In genomic region chr3:50316657-50317242, GRCh38 we compare ENCODE assay signal across 8 cellular contexts. TPM values are rescaled to one million over a fixed set of nuclear protein-coding genes. Genes with fewer than 3 reads are reported as not detected.
A peak's percentile ranks its signal among the peaks of the same experiment; 100 is the strongest.
DNase-seq lines count a peak whose midpoint lies in the region; ATAC-seq and TF ChIP-seq lines count a peak whose summit lies in the region.

No MANE protein-coding gene starts in this region.

- no peaks in the 10 kb centered on the region for H3K9me3 Mint-ChIP-seq in activated naive CD8-positive, alpha-beta T cell treated with anti-CD3 and anti-CD28 coated beads, Interleukin-2, amount 10 ng/mL, durations not matched to agents 7 days and 5 days

- BruUV-seq in PC-3 (replicated peaks; lab: Mats Ljungman, UMichigan), result no TSS peak

- intact Hi-C loops in PC-3 (cut with micrococcal nuclease) (loop anchor here (1.0 kb wide), 1 partner anchor 17 kb away; the partner anchor contains the start of genes HYAL3 and NAA80), mucosa of descending colon (cut with DNase I, micrococcal nuclease) (no loop called here), vagina (cut with DNase I) (no loop called here)

- in situ Hi-C loops in GM23248 (cut with MboI), result no loop called here
- in situ Hi-C loops in HAP-1 (cut with MboI; ENCODE audit: low sequenced_read_pairs), result no loop called here

- H3K4me1 ChIP-seq in PC-3 (ENCODE audit: insufficient read depth, low read length) (peaks cover 48% of the 10 kb centered on the region), mucosa of descending colon (ENCODE audit: low read depth) (peaks cover 48% of the 10 kb centered on the region), vagina (peaks cover 69% of the 10 kb centered on the region), GM23248 (ENCODE audit: insufficient read depth) (peaks cover 6% of the 10 kb centered on the region; the same call in 1 of the 2 replicates), HAP-1 (peaks cover 7% of the 10 kb centered on the region)

- H3K9me3 ChIP-seq in PC-3 (ENCODE audit: low read length), result no peaks in the 10 kb centered on the region
- no peaks in the 10 kb centered on the region for H3K9me3 ChIP-seq in mucosa of descending colon
- H3K9me3 ChIP-seq in vagina, result no peaks in the 10 kb centered on the region
- H3K9me3 ChIP-seq in GM23248 (ENCODE audit: low read depth), result no peaks in the 10 kb centered on the region
- H3K9me3 ChIP-seq in HAP-1, result no peaks in the 10 kb centered on the region

- H3K4me3 Mint-ChIP-seq in activated naive CD8-positive, alpha-beta T cell treated with anti-CD3 and anti-CD28 coated beads, Interleukin-2, amount 10 ng/mL, durations not matched to agents 7 days and 5 days, result peak overlapping the region; percentile 76

- POLR2A ChIA-PET in PC-3 (lab: Charles Lee; ENCODE audit: unreplicated experiment), result interaction anchor here (0.5 to 1.4 kb wide), 3 partner anchors 11 to 25 kb away, joined by 3 to 4 read pairs (median 4); partner anchors contain the start of genes HYAL3, IFRD2, NAA80 and TUSC2
- POLR2A ChIA-PET in activated naive CD8-positive, alpha-beta T cell treated with anti-CD3 and anti-CD28 coated beads, Interleukin-2, amount 10 ng/mL, durations not matched to agents 7 days and 5 days (lab: Charles Lee), result interaction anchor here (0.8 to 3.5 kb wide), 8 partner anchors 11 to 295 kb away, joined by 3 to 17 read pairs (median 3); partner anchors contain the start of genes CISH, CYB561D2, HYAL3 and IFRD2

- H3F3A ChIP-seq in PC-3 (ENCODE audit: low read length, unreplicated experiment), result peaks cover 13% of the 10 kb centered on the region
- H3F3A ChIP-seq in GM23248 (ENCODE audit: insufficient read depth), result peaks cover 14% of the 10 kb centered on the region; the same call in 1 of the 2 replicates

- 93 to 94% methylated on average over 9 of the region's 9 CpGs for WGBS in GM23248 (ENCODE audit: low coverage in 1 of 2, low lambda C conversion rate in 2 of 2, missing lambda C conversion rate in 2 of 2), 2 experiments

- no peak for TF ChIP-seq POLR2A in vagina (IDR thresholded peaks at IDR 0.05)

- DNase-seq in COLO668 (lab: John Stamatoyannopoulos, UW; ENCODE audit: unreplicated experiment), result peak; percentile 32
- peak; percentile 98 for DNase-seq in PC-3
- peak; percentile 68 for DNase-seq in activated naive CD8-positive, alpha-beta T cell treated with anti-CD3 and anti-CD28 coated beads, Interleukin-2, amount 10 ng/mL, durations not matched to agents 7 days and 5 days
- DNase-seq in mucosa of descending colon, result peak; percentile 87 to 93 (median 90)
- no peak for DNase-seq in vagina (ENCODE audit: extremely low spot score in 2 of 2)
- no peak for DNase-seq in GM23248
- DNase-seq in HAP-1 (ENCODE audit: low spot score in 2 of 2), result no peak

- H3K4me2 ChIP-seq in PC-3 (ENCODE audit: low read length) (peak overlapping the region; percentile 88), GM23248 (ENCODE audit: unreplicated experiment) (no peak overlapping the region)

- peaks cover 6% of the 10 kb centered on the region for H3K36me3 Mint-ChIP-seq in activated naive CD8-positive, alpha-beta T cell treated with anti-CD3 and anti-CD28 coated beads, Interleukin-2, amount 10 ng/mL, durations not matched to agents 7 days and 5 days

- peak overlapping the region; percentile 57 for H3K4me3 ChIP-seq in PC-3 (ENCODE audit: low read length)
- H3K4me3 ChIP-seq in mucosa of descending colon, result no peak overlapping the region
- H3K4me3 ChIP-seq in vagina, result no peak overlapping the region
- H3K4me3 ChIP-seq in GM23248, result no peak overlapping the region
- no peak overlapping the region for H3K4me3 ChIP-seq in HAP-1

- H3K9me2 ChIP-seq in PC-3 (replicated peaks; ENCODE audit: low read length) (no peaks in the 10 kb centered on the region), GM23248 (ENCODE audit: insufficient read depth) (no peaks in the 10 kb centered on the region)

- CTCF ChIA-PET in PC-3 (lab: Charles Lee), result interaction anchor here (0.6 kb wide), 1 partner anchor 12 kb away, joined by 3 read pairs; no protein-coding TSS in a partner anchor

- H3K9ac ChIP-seq in PC-3 (ENCODE audit: low read length) (peak overlapping the region; percentile 60), GM23248 (no peak overlapping the region)

- H3K27ac ChIP-seq in PC-3 (ENCODE audit: low read length) (peak overlapping the region; percentile 92), vagina (peak overlapping the region; percentile 74), GM23248 (no peak overlapping the region)

- peaks cover 24% of the 10 kb centered on the region for H3K4me1 Mint-ChIP-seq in activated naive CD8-positive, alpha-beta T cell treated with anti-CD3 and anti-CD28 coated beads, Interleukin-2, amount 10 ng/mL, durations not matched to agents 7 days and 5 days

- H3K27me3 Mint-ChIP-seq in activated naive CD8-positive, alpha-beta T cell treated with anti-CD3 and anti-CD28 coated beads, Interleukin-2, amount 10 ng/mL, durations not matched to agents 7 days and 5 days, result no peaks in the 10 kb centered on the region

- H4K20me1 ChIP-seq in PC-3 (ENCODE audit: low read length), result no peaks in the 10 kb centered on the region
- H4K20me1 ChIP-seq in GM23248 (ENCODE audit: insufficient read depth), result no peaks in the 10 kb centered on the region

- H3K27me3 ChIP-seq in PC-3 (ENCODE audit: low read length) (no peaks in the 10 kb centered on the region), vagina (no peaks in the 10 kb centered on the region), GM23248 (replicated peaks; ENCODE audit: insufficient read depth) (no peaks in the 10 kb centered on the region), HAP-1 (ENCODE audit: low read depth) (no peaks in the 10 kb centered on the region)

- peaks cover 35% of the 10 kb centered on the region for H3K79me2 ChIP-seq in PC-3 (ENCODE audit: low read length)
- H3K79me2 ChIP-seq in GM23248 (ENCODE audit: insufficient read depth), result peaks cover 27% of the 10 kb centered on the region

- ATAC-seq in PC-3 (peak; percentile 79), mucosa of descending colon (peak; percentile 77), HG03139 (IDR thresholded peaks at IDR 0.05; ENCODE audit: unreplicated experiment) (no peak)
- peak; percentile 70 for ATAC-seq in activated naive CD8-positive, alpha-beta T cell treated with anti-CD3 and anti-CD28 coated beads, Interleukin-2, amount 10 ng/mL, durations not matched to agents 7 days and 5 days (ENCODE audit: low read depth)

- TF ChIP-seq CTCF in PC-3 (conservative IDR thresholded peaks at IDR 0.05; ENCODE audit: low read depth, low read length) (no peak), mucosa of descending colon (IDR thresholded peaks at IDR 0.05) (no peak), vagina (IDR thresholded peaks at IDR 0.05) (no peak)

- H2AFZ ChIP-seq in PC-3 (ENCODE audit: low read length) (no peak overlapping the region), GM23248 (no peak overlapping the region)

- H3K36me3 ChIP-seq in PC-3 (ENCODE audit: low read depth, low read length) (peaks cover 6% of the 10 kb centered on the region), mucosa of descending colon (ENCODE audit: low read depth) (no peaks in the 10 kb centered on the region), vagina (peaks cover 0 to 12% of the 10 kb centered on the region in 2 donors), GM23248 (ENCODE audit: low read depth) (no peaks in the 10 kb centered on the region), HAP-1 (replicated peaks) (peaks cover 33% of the 10 kb centered on the region)

- peak overlapping the region; percentile 88 for H3K27ac Mint-ChIP-seq in activated naive CD8-positive, alpha-beta T cell treated with anti-CD3 and anti-CD28 coated beads, Interleukin-2, amount 10 ng/mL, durations not matched to agents 7 days and 5 days

RNA-seq across cellular contexts. Expression of gene HYAL2, which starts 5.8 kb away (rescaled TPM):
- total RNA-seq in PC-3 (2014; rRNA removed), result 97.8 and 111 TPM in 2 replicates
- total RNA-seq in activated naive CD8-positive, alpha-beta T cell treated with anti-CD3 and anti-CD28 coated beads, Interleukin-2, amount 10 ng/mL, durations not matched to agents 7 days and 5 days, result 1 to 10 TPM; 4.9 to 5.1 TPM
- total RNA-seq in mucosa of descending colon, result 10 to 100 TPM; 18.6 to 32.5 (median 29.1) TPM
- 173 TPM for total RNA-seq in vagina
- total RNA-seq in GM23248 (2014; rRNA removed; shearing (Covaris generic)), result 47.8 and 48.0 TPM in 2 replicates
- polyA plus RNA-seq in GM23248 (2016; fragmentation: Nextera tagmentation; extraction: Ambion mirVana), result 33.6 and 35.8 TPM in 2 replicates

RNA-seq across cellular contexts. Expression of gene TUSC2, which starts 11.3 kb away (rescaled TPM):
- total RNA-seq in PC-3 (2014; rRNA removed), result 143 and 156 TPM in 2 replicates
- 10 to 100 TPM; 20.2 to 20.8 TPM for total RNA-seq in activated naive CD8-positive, alpha-beta T cell treated with anti-CD3 and anti-CD28 coated beads, Interleukin-2, amount 10 ng/mL, durations not matched to agents 7 days and 5 days
- 10 to 100 TPM; 23.8 to 35.7 (median 25.8) TPM for total RNA-seq in mucosa of descending colon
- 11.8 TPM for total RNA-seq in vagina
- total RNA-seq in GM23248 (2014; rRNA removed; shearing (Covaris generic)), result 14.3 and 32.5 TPM in 2 replicates
- polyA plus RNA-seq in GM23248 (2016; fragmentation: Nextera tagmentation; extraction: Ambion mirVana), result 45.7 and 46.5 TPM in 2 replicates

RNA-seq across cellular contexts. Expression of gene HYAL1, which starts 13.4 kb away (rescaled TPM):
- total RNA-seq in PC-3 (2014; rRNA removed), result 0.23 and 1.3 TPM in 2 replicates
- under 1 TPM; 0.25 to 0.28 TPM for total RNA-seq in activated naive CD8-positive, alpha-beta T cell treated with anti-CD3 and anti-CD28 coated beads, Interleukin-2, amount 10 ng/mL, durations not matched to agents 7 days and 5 days
- 10 to 100 TPM in 1 of 3 donors, 1 to 10 TPM in 2; 5.3 to 10.0 (median 7.0) TPM for total RNA-seq in mucosa of descending colon
- 17.7 TPM for total RNA-seq in vagina
- 0.51 TPM in 1 of 2 replicates, not detected in the other for total RNA-seq in GM23248 (2014; rRNA removed; shearing (Covaris generic))
- polyA plus RNA-seq in GM23248 (2016; fragmentation: Nextera tagmentation; extraction: Ambion mirVana), result 0.09 and 0.20 TPM in 2 replicates

RNA-seq across cellular contexts. Expression of gene HYAL3, which starts 17.5 kb away (rescaled TPM):
- total RNA-seq in PC-3 (2014; rRNA removed) (13.2 and 20.8 TPM in 2 replicates), mucosa of descending colon (1 to 10 TPM; 1.4 to 2.9 (median 1.4) TPM), vagina (8.1 TPM)
- 1 to 10 TPM; 5.9 to 7.0 TPM for total RNA-seq in activated naive CD8-positive, alpha-beta T cell treated with anti-CD3 and anti-CD28 coated beads, Interleukin-2, amount 10 ng/mL, durations not matched to agents 7 days and 5 days
- 3.0 and 9.6 TPM in 2 replicates for total RNA-seq in GM23248 (2014; rRNA removed; shearing (Covaris generic))
- polyA plus RNA-seq in GM23248 (2016; fragmentation: Nextera tagmentation; extraction: Ambion mirVana), result 5.7 and 7.6 TPM in 2 replicates

RNA-seq across cellular contexts. Expression of gene NAA80, which starts 17.5 kb away (rescaled TPM):
- 8.7 and 16.6 TPM in 2 replicates for total RNA-seq in PC-3 (2014; rRNA removed)
- 10 to 100 TPM; 34.3 to 37.7 TPM for total RNA-seq in activated naive CD8-positive, alpha-beta T cell treated with anti-CD3 and anti-CD28 coated beads, Interleukin-2, amount 10 ng/mL, durations not matched to agents 7 days and 5 days
- total RNA-seq in mucosa of descending colon, result 10 to 100 TPM in 1 of 3 donors, 1 to 10 TPM in 2; 7.0 to 10.1 (median 8.4) TPM
- total RNA-seq in vagina, result 10.1 TPM
- total RNA-seq in GM23248 (2014; rRNA removed; shearing (Covaris generic)), result 7.8 and 10.2 TPM in 2 replicates
- 10.8 and 11.1 TPM in 2 replicates for polyA plus RNA-seq in GM23248 (2016; fragmentation: Nextera tagmentation; extraction: Ambion mirVana)

Comparison
In these comparisons a context has a peak if more than half of its experiments do, and no peak if none do; other contexts are left out.
1. DNase-seq: peak in COLO668 (single experiment), PC-3 (single experiment), activated naive CD8-positive, alpha-beta T cell treated with anti-CD3 and anti-CD28 coated beads, Interleukin-2, amount 10 ng/mL, durations not matched to agents 7 days and 5 days (single experiment) and mucosa of descending colon (3 of 3); none in vagina (0 of 2), GM23248 (single experiment) and HAP-1 (0 of 2).